In genomic region chr2:151175857-151176256, GRCh38 we compare ENCODE assay signal across 20 cellular contexts.
"Had no signal": no experiment of that assay in that cellular context is flagged by ENCODE, and none has a peak within 500 bp of the region (broad histone marks: within the 10 kb centered on the region; RNA-seq: fewer than 3 reads in every experiment).

No MANE protein-coding gene starts in this region.

- H3K4me3 Mint-ChIP-seq: T-cell had no signal

- H3K4me1 Mint-ChIP-seq: T-cell had no signal

- DNase-seq: KBM-7, MV-4-11, NCI-H1092, NCI-H1105 treated with DMSO at 0.1 percent for 48 hours, NCI-H1417 treated with DMSO at 0.1 percent for 48 hours, NCI-H146, NCI-H1694 treated with DMSO at 0.1 percent for 48 hours, NCI-H1930, NCI-H2081, NCI-H2107, NCI-H2227 treated with DMSO at 0.1 percent for 48 hours, NCI-H510A treated with DMSO at 0.1 percent for 48 hours, NCI-H526, PC-3, SHP77, SK-N-SH, SW 1271, T-cell had no signal

- H3K9me3 Mint-ChIP-seq: T-cell had no signal

- H3K4me2 ChIP-seq: SK-N-SH had no signal

- ATAC-seq: Panc1, PC-3, T-cell had no signal

- H3K36me3 Mint-ChIP-seq: T-cell had no signal

- H3K9ac ChIP-seq: SK-N-SH had no signal

- H3K9me3 ChIP-seq: SK-N-SH had no signal

- H3K27ac Mint-ChIP-seq: T-cell had no signal

- H3K27ac ChIP-seq: RWPE1 had no signal
